ENCODE assay signal across 9 cellular contexts in genomic region chr12:1595026-1595561, GRCh38. TPM values are rescaled to one million over a fixed set of nuclear protein-coding genes. Genes with fewer than 3 reads are reported as not detected.
DNase-seq lines count a peak whose midpoint lies in the region; FAIRE-seq and TF ChIP-seq lines count a peak whose summit lies in the region.
"Had no signal": no experiment of that assay in that cellular context is flagged by ENCODE, and none has a peak within 500 bp of the region (broad histone marks: within the 10 kb centered on the region; RNA-seq: fewer than 3 reads in every experiment).

No MANE protein-coding gene starts in this region.

- intact Hi-C loops in kidney (cut with DNase I) = no loop called here

- H3K27ac Mint-ChIP-seq in astrocyte (ENCODE audit: unreplicated experiment) = peak overlapping the region; percentile 93

- H3K4me2 ChIP-seq in astrocyte (ENCODE audit: low read length) = peak overlapping the region; percentile 97

- H3K27me3 Mint-ChIP-seq in astrocyte (ENCODE audit: low read depth, unreplicated experiment) = no peaks in the 10 kb centered on the region

- FAIRE-seq in astrocyte (lab: Jason Lieb, UNC) (no peak), kidney (lab: Jason Lieb, UNC) (no peak)
- FAIRE-seq: islet of Langerhans had no signal

- POLR2A ChIA-PET in HEK293T (lab: Yijun Ruan, JAX) = interaction anchor here (0.6 to 1.8 kb wide), 3 partner anchors 11 to 32 kb away, joined by 3 to 4 read pairs (median 4); no protein-coding TSS in a partner anchor

- peaks cover 32% of the 10 kb centered on the region for H3K4me1 Mint-ChIP-seq in astrocyte (ENCODE audit: low read depth, unreplicated experiment)

- H3K27me3 ChIP-seq in astrocyte (ENCODE audit: insufficient read depth, low read length) = no peaks in the 10 kb centered on the region
- H3K27me3 ChIP-seq in subcutaneous abdominal adipose tissue (ENCODE audit: control insufficient read depth in 5 of 5, insufficient read depth in 4 of 5, low read length in 5 of 5) = no peaks in the 10 kb centered on the region

- H3K9me3 ChIP-seq in astrocyte (ENCODE audit: insufficient read depth, low read depth, low read length) (no peaks in the 10 kb centered on the region), kidney (ENCODE audit: control insufficient read depth in 1 of 2, low read length in 2 of 2) (no peaks in the 10 kb centered on the region), subcutaneous abdominal adipose tissue (ENCODE audit: control insufficient read depth in 5 of 5, low read length in 5 of 5) (no peaks in the 10 kb centered on the region)

- H3K4me3 ChIP-seq in AG09309 (ENCODE audit: control insufficient read depth, low read depth, low read length) (peak overlapping the region; percentile 72), astrocyte (ENCODE audit: insufficient read depth, low read depth, low read length) (peak overlapping the region; percentile 60), kidney (ENCODE audit: low read length in 2 of 2) (peak overlapping the region; percentile 75 to 89), subcutaneous abdominal adipose tissue (ENCODE audit: low read depth in 1 of 5, low read length in 5 of 5) (peak overlapping the region; percentile 65 to 87 (median 76))

- peak overlapping the region; percentile 68 for H2AFZ ChIP-seq in astrocyte (ENCODE audit: low read depth, low read length)

- CTCF ChIA-PET in HEK293T (lab: Yijun Ruan, JAX) = interaction anchor here (0.6 kb wide), 1 partner anchor 593 kb away, joined by 3 read pairs; no protein-coding TSS in a partner anchor

- TF ChIP-seq CTCF in AG09309 (IDR thresholded peaks at IDR 0.05; ENCODE audit: control insufficient read depth, insufficient read depth, low read depth, low read length, missing control alignments) (no peak), astrocyte (IDR thresholded peaks at IDR 0.05; ENCODE audit: insufficient read depth, low read depth, low read length) (no peak), kidney (IDR thresholded peaks at IDR 0.05; ENCODE audit: borderline replicate concordance, extremely low read depth, insufficient read depth) (no peak)

- H3K27ac ChIP-seq in astrocyte (ENCODE audit: low read depth, low read length) (peak overlapping the region; percentile 55), kidney (ENCODE audit: low read depth in 2 of 2, low read length in 2 of 2) (peak overlapping the region; percentile 90 to 99), subcutaneous abdominal adipose tissue (ENCODE audit: low read depth, low read length) (peak overlapping the region; percentile 100)

- H3K4me1 ChIP-seq in astrocyte (ENCODE audit: insufficient read depth, low read length) (peaks cover 46% of the 10 kb centered on the region), kidney (ENCODE audit: control insufficient read depth in 1 of 2, insufficient read depth in 1 of 2, low read depth in 1 of 2, low read length in 2 of 2) (peaks cover 2 to 26% of the 10 kb centered on the region in 2 donors), subcutaneous abdominal adipose tissue (ENCODE audit: control insufficient read depth in 5 of 5, insufficient read depth in 5 of 5, low read length in 5 of 5) (peaks cover 13 to 46% (median 44%) of the 10 kb centered on the region in 5 donors)

- H3K36me3 ChIP-seq in astrocyte (ENCODE audit: insufficient read depth, low read length) (no peaks in the 10 kb centered on the region), kidney (ENCODE audit: control insufficient read depth in 1 of 2, insufficient read depth in 2 of 2, low read length in 2 of 2) (no peaks in the 10 kb centered on the region), subcutaneous abdominal adipose tissue (ENCODE audit: control insufficient read depth in 5 of 5, insufficient read depth in 5 of 5, low read length in 5 of 5) (no peaks in the 10 kb centered on the region)

- peaks cover 71% of the 10 kb centered on the region for H3K79me2 ChIP-seq in astrocyte (ENCODE audit: insufficient read depth, low read length)

- H4K20me1 ChIP-seq in astrocyte (ENCODE audit: insufficient read depth, low read length) = peaks cover 32% of the 10 kb centered on the region

- H3K9me3 Mint-ChIP-seq in astrocyte (ENCODE audit: unreplicated experiment) = no peaks in the 10 kb centered on the region

- H3K9ac ChIP-seq in astrocyte (ENCODE audit: low read length) = peak overlapping the region; percentile 77
- peak overlapping the region; percentile 91 to 99 for H3K9ac ChIP-seq in kidney (ENCODE audit: low read length in 2 of 2)
- H3K9ac ChIP-seq in subcutaneous abdominal adipose tissue (ENCODE audit: low read length in 5 of 5) = peak overlapping the region; percentile 65 to 97 (median 86)

- H3K36me3 Mint-ChIP-seq in astrocyte (ENCODE audit: low read depth, unreplicated experiment) = no peaks in the 10 kb centered on the region

- DNase-seq in AG09309 (ENCODE audit: low read depth) (no peak), HEK293T (ENCODE audit: extremely low spot score) (no peak), astrocyte (ENCODE audit: low read depth) (no peak), kidney (no peak), NCI-H2081 treated with DMSO at 0.1 percent for 48 hours (lab: John Stamatoyannopoulos, UW) (no peak), AG20443 (ENCODE audit: low spot score) (no peak), HPDE6-E6E7 (ENCODE audit: extremely low spot score) (no peak)

- H3K4me3 Mint-ChIP-seq in astrocyte (ENCODE audit: unreplicated experiment) = peak overlapping the region; percentile 89

TF ChIP-seq in HEK293T, 16 proteins besides CTCF, POLR2A, EP300 and RAD21:
- TF ChIP-seq FOXM1 (IDR thresholded peaks at IDR 0.05; ENCODE audit: borderline replicate concordance) (no peak), L3MBTL2 (conservative IDR thresholded peaks at IDR 0.05) (0 out of 2 replicates have a peak, but pooled peaks have one; percentile 7)

RNA-seq across cellular contexts. Expression of gene FBXL14, which starts 0.7 kb away (rescaled TPM):
- total RNA-seq in astrocyte = 9.2 and 9.8 TPM in 2 replicates
- 17.9 TPM for total RNA-seq in kidney
- 5.3 TPM for polyA plus RNA-seq in kidney (ENCODE audit: insufficient read depth, low read depth, low replicate concordance)

RNA-seq across cellular contexts. Expression of gene WNT5B, which starts 33.9 kb away (rescaled TPM):
- 110 TPM in 2 replicates for total RNA-seq in astrocyte
- total RNA-seq in kidney = 4.8 TPM
- polyA plus RNA-seq in kidney (ENCODE audit: insufficient read depth, low read depth, low replicate concordance) = 3.4 TPM

Comparison
In these comparisons a context has a peak if more than half of its experiments do, and no peak if none do; other contexts are left out.
1. RNA of gene WNT5B, which starts 33.9 kb away (total RNA-seq): 110 TPM in astrocyte; 4.8 TPM in kidney (single experiment); every median in the first group is over 10 times any median in the second.
2. Peak in every context shown above with its lines, with median percentiles within 50 percentile points of each other: H3K4me3 ChIP-seq, H3K27ac ChIP-seq and H3K9ac ChIP-seq.